In genomic region chr12:49643961-49644619, GRCh38 we compare ENCODE assay signal across 10 cellular contexts. TPM values are rescaled to one million over a fixed set of nuclear protein-coding genes. Genes with fewer than 3 reads are reported as not detected.
A peak's percentile ranks its signal among the peaks of the same experiment; 100 is the strongest.
DNase-seq lines count a peak whose midpoint lies in the region; ATAC-seq, FAIRE-seq and TF ChIP-seq lines count a peak whose summit lies in the region.
"Had no signal": no experiment of that assay in that cellular context is flagged by ENCODE, and none has a peak within 500 bp of the region (broad histone marks: within the 10 kb centered on the region; RNA-seq: fewer than 3 reads in every experiment).

No MANE protein-coding gene starts in this region.

- H3K4me1 Mint-ChIP-seq in activated CD8-positive, alpha-beta memory T cell treated with anti-CD3 and anti-CD28 coated beads, Interleukin-2, amount 10 ng/mL, durations not matched to agents 7 days and 5 days, result peaks cover 16% of the 10 kb centered on the region
- peaks cover 11% of the 10 kb centered on the region for H3K4me1 Mint-ChIP-seq in type B pancreatic cell (ENCODE audit: unreplicated experiment)

- H3K9me1 ChIP-seq in keratinocyte (ENCODE audit: control insufficient read depth, extremely low read depth, insufficient read depth, low read length), result no peaks in the 10 kb centered on the region

- H3K9me3 Mint-ChIP-seq in activated CD8-positive, alpha-beta memory T cell treated with anti-CD3 and anti-CD28 coated beads, Interleukin-2, amount 10 ng/mL, durations not matched to agents 7 days and 5 days (ENCODE audit: low read depth), result no peaks in the 10 kb centered on the region
- H3K9me3 Mint-ChIP-seq in type B pancreatic cell, result no peaks in the 10 kb centered on the region

- H3K36me3 ChIP-seq in adipocyte (ENCODE audit: control insufficient read depth, insufficient read depth, low read length, severe bottlenecking) (peaks cover 40% of the 10 kb centered on the region), keratinocyte (ENCODE audit: control insufficient read depth in 2 of 2, extremely low read depth in 1 of 2, insufficient read depth in 2 of 2, low read length in 2 of 2) (peaks cover 23 to 40% of the 10 kb centered on the region in 2 experiments)

- peak overlapping the region; percentile 28 for H3K4me2 ChIP-seq in keratinocyte (ENCODE audit: control insufficient read depth, extremely low read depth, insufficient read depth, low read depth, low read length)

- FAIRE-seq in keratinocyte (lab: Jason Lieb, UNC), result peak; percentile 46

- DNase-seq in activated CD8-positive, alpha-beta memory T cell treated with anti-CD3 and anti-CD28 coated beads, Interleukin-2, amount 10 ng/mL, durations not matched to agents 7 days and 5 days, result no peak
- DNase-seq in activated CD8-positive, alpha-beta memory T cell treated with anti-CD3 and anti-CD28 coated beads, Interleukin-2, amount 50 U/mL, for 48 hours, result no peak
- DNase-seq in adipocyte (ENCODE audit: low read depth) (no peak), keratinocyte (ENCODE audit: low read depth, low spot score) (no peak), type B pancreatic cell (ENCODE audit: extremely low spot score, unreplicated experiment) (no peak), SW480 (ENCODE audit: low spot score) (no peak), putamen (ENCODE audit: low spot score) (no peak), medulla oblongata (ENCODE audit: extremely low spot score) (no peak)
- DNase-seq: activated gamma-delta T cell had no signal

- no peaks in the 10 kb centered on the region for H4K20me1 ChIP-seq in keratinocyte (ENCODE audit: control insufficient read depth, extremely low read depth, insufficient read depth, low read length)

- H3K4me3 Mint-ChIP-seq in activated CD8-positive, alpha-beta memory T cell treated with anti-CD3 and anti-CD28 coated beads, Interleukin-2, amount 10 ng/mL, durations not matched to agents 7 days and 5 days, result no peak overlapping the region
- H3K4me3 Mint-ChIP-seq in type B pancreatic cell, result no peak overlapping the region

- H3K9ac ChIP-seq in adipocyte (ENCODE audit: low read length) (peak overlapping the region; percentile 8), keratinocyte (ENCODE audit: control insufficient read depth, extremely low read depth, insufficient read depth, low read length) (no peak overlapping the region)

- H3K36me3 Mint-ChIP-seq in activated CD8-positive, alpha-beta memory T cell treated with anti-CD3 and anti-CD28 coated beads, Interleukin-2, amount 10 ng/mL, durations not matched to agents 7 days and 5 days, result peaks cover 2% of the 10 kb centered on the region
- H3K36me3 Mint-ChIP-seq in type B pancreatic cell, result peaks cover 14% of the 10 kb centered on the region

- no peaks in the 10 kb centered on the region for H3K79me2 ChIP-seq in keratinocyte (ENCODE audit: control insufficient read depth, insufficient read depth, low read length)

- H3K27me3 Mint-ChIP-seq in activated CD8-positive, alpha-beta memory T cell treated with anti-CD3 and anti-CD28 coated beads, Interleukin-2, amount 10 ng/mL, durations not matched to agents 7 days and 5 days, result no peaks in the 10 kb centered on the region
- no peaks in the 10 kb centered on the region for H3K27me3 Mint-ChIP-seq in type B pancreatic cell

- no peaks in the 10 kb centered on the region for H3K9me3 ChIP-seq in adipocyte (ENCODE audit: control insufficient read depth, low read length)
- H3K9me3 ChIP-seq in keratinocyte (ENCODE audit: control insufficient read depth, low read depth, low read length), result no peaks in the 10 kb centered on the region

- H3K27ac Mint-ChIP-seq in activated CD8-positive, alpha-beta memory T cell treated with anti-CD3 and anti-CD28 coated beads, Interleukin-2, amount 10 ng/mL, durations not matched to agents 7 days and 5 days, result peak overlapping the region; percentile 80
- peak overlapping the region; percentile 75 for H3K27ac Mint-ChIP-seq in type B pancreatic cell

- dilution Hi-C loops in keratinocyte (cut with MboI; ENCODE audit: extremely low pct_ligation_motif_present, low sequenced_read_pairs), result no loop called here

- no peak overlapping the region for H3K4me3 ChIP-seq in adipocyte (ENCODE audit: low read length)
- no peak overlapping the region for H3K4me3 ChIP-seq in keratinocyte (ENCODE audit: control insufficient read depth in 2 of 3, extremely low read depth in 1 of 3, insufficient read depth in 2 of 3, low read depth in 1 of 3, low read length in 3 of 3)

- H2AFZ ChIP-seq in keratinocyte (ENCODE audit: control insufficient read depth, low read length), result no peak overlapping the region

- no peak for TF ChIP-seq CTCF in keratinocyte (optimal IDR thresholded peaks at IDR 0.05 in 1 of 3, IDR thresholded peaks at IDR 0.05 in 1 of 3, conservative IDR thresholded peaks at IDR 0.05 in 1 of 3; ENCODE audit: extremely low read depth in 1 of 3, insufficient read depth in 2 of 3, low read length in 3 of 3)
- no peak for TF ChIP-seq CTCF in type B pancreatic cell (conservative IDR thresholded peaks at IDR 0.05)

- CTCF ChIA-PET in activated CD8-positive, alpha-beta memory T cell treated with anti-CD3 and anti-CD28 coated beads, Interleukin-2, amount 10 ng/mL, durations not matched to agents 7 days and 5 days (lab: Charles Lee), result interaction anchor here (0.6 to 6.4 kb wide), 22 partner anchors 10 to 284 kb away, joined by 3 to 174 read pairs (median 6); partner anchors contain the start of genes FMNL3 and PRPF40B

- ATAC-seq in activated CD8-positive, alpha-beta memory T cell treated with anti-CD3 and anti-CD28 coated beads, Interleukin-2, amount 10 ng/mL, durations not matched to agents 7 days and 5 days, result no peak

- peak overlapping the region; percentile 2 for H3K27ac ChIP-seq in keratinocyte (ENCODE audit: control insufficient read depth, insufficient read depth, low read length)

- peaks cover 9% of the 10 kb centered on the region for H3K4me1 ChIP-seq in adipocyte (ENCODE audit: control insufficient read depth, insufficient read depth, low read length)
- peaks cover 15% of the 10 kb centered on the region for H3K4me1 ChIP-seq in keratinocyte (ENCODE audit: control insufficient read depth, extremely low read depth, insufficient read depth, low read length)

- H3K27me3 ChIP-seq in adipocyte (replicated peaks; ENCODE audit: control insufficient read depth, insufficient read depth, low read length) (no peaks in the 10 kb centered on the region), keratinocyte (ENCODE audit: control insufficient read depth, extremely low read depth, insufficient read depth, low read length) (no peaks in the 10 kb centered on the region)

RNA-seq across cellular contexts. Expression of gene PRPF40B, which starts 20.7 kb away (rescaled TPM):
- total RNA-seq in activated CD8-positive, alpha-beta memory T cell treated with anti-CD3 and anti-CD28 coated beads, Interleukin-2, amount 10 ng/mL, durations not matched to agents 7 days and 5 days, result 10 to 100 TPM in 1 of 2 experiments, 1 to 10 TPM in 1; 7.8 to 15.2 TPM
- 12.7 to 19.0 TPM (median 13.3 TPM) in 3 replicates for polyA plus RNA-seq in keratinocyte
- 19.3 TPM for polyA plus RNA-seq in keratinocyte (2011; ENCODE audit: low read depth)
- polyA plus RNA-seq in keratinocyte (2011; cell fraction: cytosol; rRNA removed), result 5.5 and 10.5 TPM in 2 replicates
- polyA plus RNA-seq in keratinocyte (2011; cell fraction: nucleus; rRNA removed), result 44.4 and 54.0 TPM in 2 replicates
- 12.7 and 15.3 TPM in 2 replicates for polyA plus RNA-seq in keratinocyte (2012; ENCODE audit: low replicate concordance)
- polyA minus RNA-seq in keratinocyte, result 5.5 to 13.2 TPM (median 11.8 TPM) in 3 replicates
- 6.1 TPM for polyA minus RNA-seq in keratinocyte (2011; cell fraction: cytosol; rRNA and poly(A)+ RNA removed)
- 9.2 and 14.7 TPM in 2 replicates for polyA minus RNA-seq in keratinocyte (2011; cell fraction: nucleus; rRNA and poly(A)+ RNA removed)
- 25.0 and 35.4 TPM in 2 replicates for total RNA-seq in type B pancreatic cell (ENCODE audit: low replicate concordance)

RNA-seq across cellular contexts. Expression of gene FAM186B, which starts 38.7 kb away (rescaled TPM):
- total RNA-seq in activated CD8-positive, alpha-beta memory T cell treated with anti-CD3 and anti-CD28 coated beads, Interleukin-2, amount 10 ng/mL, durations not matched to agents 7 days and 5 days, result not detected
- 0.12 to 0.23 TPM (median 0.13 TPM) in 3 replicates for polyA plus RNA-seq in keratinocyte
- polyA plus RNA-seq in keratinocyte (2011; ENCODE audit: low read depth), result not detected
- 0.14 and 0.18 TPM in 2 replicates for polyA plus RNA-seq in keratinocyte (2011; cell fraction: cytosol; rRNA removed)
- 0.17 and 0.19 TPM in 2 replicates for polyA plus RNA-seq in keratinocyte (2011; cell fraction: nucleus; rRNA removed)
- 0.20 and 0.26 TPM in 2 replicates for polyA plus RNA-seq in keratinocyte (2012; ENCODE audit: low replicate concordance)
- 0.20 to 0.26 TPM in 2 of 3 replicates, not detected in the other for polyA minus RNA-seq in keratinocyte
- not detected for polyA minus RNA-seq in keratinocyte (2011; cell fraction: cytosol; rRNA and poly(A)+ RNA removed)
- 0.32 and 0.47 TPM in 2 replicates for polyA minus RNA-seq in keratinocyte (2011; cell fraction: nucleus; rRNA and poly(A)+ RNA removed)
- 0.14 and 0.21 TPM in 2 replicates for total RNA-seq in type B pancreatic cell (ENCODE audit: low replicate concordance)
- total RNA-seq: G401 had no signal
